ENCODE assay signal across 1 cellular context in genomic region chr2:110120171-110121051, GRCh38.
TF ChIP-seq lines count a peak whose summit lies in the region.

No MANE protein-coding gene starts in this region.

TF ChIP-seq in GM23338, 12 proteins besides CTCF, POLR2A, EP300 and RAD21 (continued from another document):
- no peak for TF ChIP-seq ZNF462 (CRISPR knock-in tag; IDR thresholded peaks at IDR 0.05)
- TF ChIP-seq EZH2 (IDR thresholded peaks at IDR 0.05; ENCODE audit: low read depth, unreplicated experiment) = no peak
- no peak for TF ChIP-seq POLR2AphosphoS5 (IDR thresholded peaks at IDR 0.05; ENCODE audit: low read depth)
- no peak for TF ChIP-seq NANOG (IDR thresholded peaks at IDR 0.05; ENCODE audit: borderline replicate concordance)
- no peak for TF ChIP-seq ZNF114 (CRISPR knock-in tag; IDR thresholded peaks at IDR 0.05)
- no peak for TF ChIP-seq EZH2phosphoT487 (IDR thresholded peaks at IDR 0.05; ENCODE audit: unreplicated experiment)
- TF ChIP-seq REST (IDR thresholded peaks at IDR 0.05; ENCODE audit: unreplicated experiment) = no peak
- no peak for TF ChIP-seq ZNF331 (CRISPR knock-in tag; IDR thresholded peaks at IDR 0.05; ENCODE audit: low read depth)
- no peak for TF ChIP-seq CREB1 (CRISPR knock-in tag; IDR thresholded peaks at IDR 0.05; ENCODE audit: low read depth)
